In genomic region chr1:155218854-155219591, GRCh38 we compare ENCODE assay signal across 8 cellular contexts. TPM values are rescaled to one million over a fixed set of nuclear protein-coding genes. Genes with fewer than 3 reads are reported as not detected.
DNase-seq lines count a peak whose midpoint lies in the region; ATAC-seq lines count a peak whose summit lies in the region.

No MANE protein-coding gene starts in this region.

- ATAC-seq in left ventricle myocardium superior: peak; percentile 54
- no peak for ATAC-seq in HG03469 (IDR thresholded peaks at IDR 0.05; ENCODE audit: unreplicated experiment)

- DNase-seq in SKM-1 treated with dmso at 0.1 percent for 144 hours (lab: John Stamatoyannopoulos, UW; ENCODE audit: unreplicated experiment) (peak; percentile 28), SKM-1 (lab: John Stamatoyannopoulos, UW; ENCODE audit: unreplicated experiment) (no peak), NCI-H2107 treated with DMSO at 0.1 percent for 48 hours (lab: John Stamatoyannopoulos, UW; ENCODE audit: unreplicated experiment) (peak; percentile 36), amygdala (lab: John Stamatoyannopoulos, UW) (peak in 47 of 56 donors; percentile 9 to 86 (median 47)), left ventricle myocardium superior (no peak), retina (peak; percentile 67), KG1 (lab: John Stamatoyannopoulos, UW) (no peak)

- intact Hi-C loops in left ventricle myocardium superior (cut with micrococcal nuclease): no loop called here

RNA-seq across cellular contexts. Expression of gene MTX1, which starts 10.5 kb away (rescaled TPM):
- total RNA-seq in left ventricle myocardium superior: 14.1 TPM

RNA-seq across cellular contexts. Expression of gene THBS3, which starts 11.3 kb away (rescaled TPM):
- total RNA-seq in left ventricle myocardium superior: 6.3 TPM

RNA-seq across cellular contexts. Expression of gene ENTREP3, which starts 36.3 kb away (rescaled TPM):
- total RNA-seq in left ventricle myocardium superior: 15.0 TPM

RNA-seq across cellular contexts. Expression of gene SCAMP3, which starts 43.1 kb away (rescaled TPM):
- 62.7 TPM for total RNA-seq in left ventricle myocardium superior

RNA-seq across cellular contexts. Expression of gene TRIM46, which starts 45.4 kb away (rescaled TPM):
- 0.22 TPM for total RNA-seq in left ventricle myocardium superior

Comparison
In these comparisons a context has a peak if more than half of its experiments do, and no peak if none do; other contexts are left out.
1. DNase-seq: peak in SKM-1 treated with dmso at 0.1 percent for 144 hours (single experiment), NCI-H2107 treated with DMSO at 0.1 percent for 48 hours (single experiment), amygdala (47 of 56) and retina (single experiment); none in SKM-1 (single experiment), left ventricle myocardium superior (single experiment) and KG1 (single experiment).